Comparison of ENCODE assay signal across 28 cellular contexts in the genomic region with DNA sequence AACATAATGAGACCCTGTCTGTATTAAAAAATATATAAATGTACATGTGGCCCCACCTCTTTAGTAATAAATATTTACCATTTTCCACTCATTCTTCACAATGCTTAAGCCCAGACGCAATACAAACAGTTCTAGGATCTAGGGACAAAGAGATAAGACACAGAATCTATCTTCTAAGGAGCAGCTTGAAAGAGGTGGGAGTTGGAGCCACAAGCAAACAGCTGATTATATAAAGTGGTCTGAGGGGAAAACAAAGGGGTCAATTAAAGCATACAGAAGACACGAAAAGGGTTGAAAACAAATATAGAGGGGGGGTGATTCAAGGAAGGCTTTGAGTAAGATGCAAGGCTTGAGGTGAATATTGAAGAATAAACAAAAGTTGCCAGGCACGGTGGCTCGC. TPM values are rescaled to one million over a fixed set of nuclear protein-coding genes. Genes with fewer than 3 reads are reported as not detected.
DNase-seq lines count a peak whose midpoint lies in the region; ATAC-seq, FAIRE-seq and TF ChIP-seq lines count a peak whose summit lies in the region.
"Had no signal": no experiment of that assay in that cellular context is flagged by ENCODE, and none has a peak within 500 bp of the region (broad histone marks: within the 10 kb centered on the region; RNA-seq: fewer than 3 reads in every experiment).

No MANE protein-coding gene starts in this region.

- DNase-seq in CD4-positive, alpha-beta T cell, result no peak
- no peak for DNase-seq in H9
- DNase-seq in K562 (ENCODE audit: extremely low read depth in 1 of 4, low spot score in 3 of 4), result peak in 1 of 4 experiments; percentile 19
- no peak for DNase-seq in neural progenitor cell (ENCODE audit: low spot score)
- DNase-seq in uterus, result no peak
- DNase-seq in UCSD-AML1 (lab: John Stamatoyannopoulos, UW; ENCODE audit: unreplicated experiment), result no peak
- DNase-seq in aorta, result no peak
- DNase-seq: BE2C, COR-L47, DMS79 treated with DMSO at 0.1 percent for 48 hours, GF-D8, Kasumi-1, NCI-H1092 treated with DMSO at 0.1 percent for 48 hours, NCI-H1436, NCI-H187, NCI-H2081 treated with DMSO at 0.1 percent for 48 hours, NCI-H2171, NCI-H226, NCI-H510A, NCI-H69, SHP77 had no signal

- H4K8ac ChIP-seq in H9 (replicated peaks; ENCODE audit: insufficient read length, low read depth, low read length), result no peak overlapping the region

- H3K18ac ChIP-seq in H9 (ENCODE audit: insufficient read length, low read depth, low read length), result no peak overlapping the region

- H2BK5ac ChIP-seq in H9 (ENCODE audit: insufficient read length, low read length), result no peak overlapping the region

- no peak overlapping the region for H3K4me2 ChIP-seq in H9 (ENCODE audit: insufficient read depth, insufficient read length, low read length)
- H3K4me2 ChIP-seq in K562 (ENCODE audit: insufficient read depth, low read length), result no peak overlapping the region
- H3K4me2 ChIP-seq in neural progenitor cell, result no peak overlapping the region

- H3K36me3 ChIP-seq in K562 (ENCODE audit: control insufficient read depth, insufficient read depth, low read length), result no peaks in the 10 kb centered on the region
- no peaks in the 10 kb centered on the region for H3K36me3 ChIP-seq in neural progenitor cell
- H3K36me3 ChIP-seq in uterus, result no peaks in the 10 kb centered on the region
- no peaks in the 10 kb centered on the region for H3K36me3 ChIP-seq in aorta (ENCODE audit: control insufficient read depth in 1 of 2, insufficient read depth in 2 of 2, low read length in 1 of 2)
- H3K36me3 ChIP-seq: BE2C had no signal

- TF ChIP-seq CTCF in CD4-positive, alpha-beta T cell (IDR thresholded peaks at IDR 0.05), result no peak
- no peak for TF ChIP-seq CTCF in H9 (conservative IDR thresholded peaks at IDR 0.05)
- TF ChIP-seq CTCF in K562 (IDR thresholded peaks at IDR 0.05 in 2 of 3, conservative IDR thresholded peaks at IDR 0.05 in 1 of 3; ENCODE audit: insufficient read depth in 2 of 3, low read depth in 1 of 3, low read length in 3 of 3), result no peak
- no peak for TF ChIP-seq CTCF in neural progenitor cell (IDR thresholded peaks at IDR 0.05)
- no peak for TF ChIP-seq CTCF in uterus (IDR thresholded peaks at IDR 0.05)

- no peaks in the 10 kb centered on the region; the same call in 1 of the 2 replicates for H3K4me1 ChIP-seq in H9 (ENCODE audit: insufficient read depth, low read length)
- H3K4me1 ChIP-seq in K562 (replicated peaks in 1 of 2; ENCODE audit: control insufficient read depth in 2 of 2, insufficient read depth in 2 of 2, low read length in 2 of 2), result peaks cover 0 to 14% of the 10 kb centered on the region in 2 experiments; a peak in 2 of 5 replicates
- peaks cover 26% of the 10 kb centered on the region for H3K4me1 ChIP-seq in neural progenitor cell
- H3K4me1 ChIP-seq in uterus, result no peaks in the 10 kb centered on the region
- H3K4me1 ChIP-seq in aorta (ENCODE audit: control insufficient read depth in 1 of 2, insufficient read depth in 2 of 2, low read length in 2 of 2), result peaks cover 5 to 6% of the 10 kb centered on the region in 2 donors

- intact Hi-C loops in CD4-positive, alpha-beta T cell (cut with DNase I, micrococcal nuclease), result loop anchor here in 1 of 2 experiments (5.0 kb wide), 1 partner anchor 43 kb away; the partner anchor contains the start of gene UBE2H
- intact Hi-C loops in K562 (cut with micrococcal nuclease) (no loop called here), uterus (cut with DNase I; ENCODE audit: low total_unique reads) (no loop called here), aorta (cut with DNase I) (no loop called here)

- no peaks in the 10 kb centered on the region for H4K20me1 ChIP-seq in H9 (ENCODE audit: control insufficient read depth, insufficient read depth, insufficient read length)
- no peaks in the 10 kb centered on the region for H4K20me1 ChIP-seq in K562 (replicated peaks; ENCODE audit: control insufficient read depth, insufficient read depth, low read length)
- H4K20me1 ChIP-seq in neural progenitor cell (ENCODE audit: low read depth), result peaks cover 90% of the 10 kb centered on the region

- no peaks in the 10 kb centered on the region for H3K27me3 Mint-ChIP-seq in CD4-positive, alpha-beta T cell
- H3K27me3 Mint-ChIP-seq in H9 (ENCODE audit: low read depth) (no peaks in the 10 kb centered on the region), neural progenitor cell (ENCODE audit: insufficient read depth, low read depth) (peaks cover 6% of the 10 kb centered on the region)

- CTCF ChIA-PET in CD4-positive, alpha-beta T cell (lab: Charles Lee), result no interaction called here
- CTCF ChIA-PET in K562 (lab: Yijun Ruan, JAX; ENCODE audit: low intra/inter-chr PET ratio), result no interaction called here

- peaks cover 5% of the 10 kb centered on the region for H3K9me3 Mint-ChIP-seq in CD4-positive, alpha-beta T cell
- H3K9me3 Mint-ChIP-seq in H9 (no peaks in the 10 kb centered on the region), neural progenitor cell (peaks cover 2% of the 10 kb centered on the region)
- H3K9me3 Mint-ChIP-seq: CD14-positive monocyte had no signal

- H3K27ac ChIP-seq in CD4-positive, alpha-beta T cell (ENCODE audit: low read depth, low read length), result no peak overlapping the region
- H3K27ac ChIP-seq in H9 (ENCODE audit: insufficient read length, low read depth, low read length) (no peak overlapping the region), K562 (ENCODE audit: extremely low read depth, low read depth, low read length) (no peak overlapping the region), neural progenitor cell (peak overlapping the region; percentile 68), uterus (no peak overlapping the region), aorta (ENCODE audit: low read depth in 1 of 2, low read length in 2 of 2) (no peak overlapping the region)
- H3K27ac ChIP-seq: RWPE1 had no signal

- no CpG with 5 or more reads among the region's 4 CpGs for WGBS in H9 (ENCODE audit: extremely low coverage, insufficient read length, low lambda C conversion rate)
- 39% methylated on average over 4 of the region's 4 CpGs for WGBS in K562 (ENCODE audit: insufficient coverage, low coverage, missing lambda C conversion rate)
- 93 to 97% methylated on average over 4 of the region's 4 CpGs for WGBS in aorta, 2 donors

- no peak overlapping the region for H2BK20ac ChIP-seq in H9 (ENCODE audit: low read depth, low read length, poor library complexity, severe bottlenecking)

- H2AFZ ChIP-seq in H9 (ENCODE audit: low read length) (no peak overlapping the region), K562 (ENCODE audit: low read depth, low read length) (no peak overlapping the region), neural progenitor cell (replicated peaks) (no peak overlapping the region)

- H3K14ac ChIP-seq in H9 (ENCODE audit: insufficient read depth, low read length), result no peak overlapping the region

- no peak overlapping the region for H4K91ac ChIP-seq in H9 (ENCODE audit: insufficient read length, low read depth, low read length)

- no peak overlapping the region for H2BK15ac ChIP-seq in H9 (ENCODE audit: low read depth, low read length)

- H3K23me2 ChIP-seq in H9 (ENCODE audit: insufficient read length, low read depth, low read length, poor library complexity, severe bottlenecking), result no peaks in the 10 kb centered on the region

- ATAC-seq in CD4-positive, alpha-beta T cell (ENCODE audit: poor library complexity), result no peak
- no peak for ATAC-seq in K562
- no peak for ATAC-seq in HG02588 (IDR thresholded peaks at IDR 0.05; ENCODE audit: unreplicated experiment)
- ATAC-seq in aorta (ENCODE audit: low FRiP score), result no peak
- ATAC-seq: HepG2, Panc1 had no signal

- no peak for TF ChIP-seq RAD21 in K562 (CRISPR knock-in tag; conservative IDR thresholded peaks at IDR 0.05 in 1 of 2, IDR thresholded peaks at IDR 0.05 in 1 of 2)

- no peak for FAIRE-seq in K562 (lab: Jason Lieb, UNC)
- FAIRE-seq: GM12892, H1, HepG2 had no signal

- no peak overlapping the region for H2BK120ac ChIP-seq in H9 (ENCODE audit: low read depth, low read length, poor library complexity, severe bottlenecking)

- peaks cover 5% of the 10 kb centered on the region; the same call in 1 of the 2 replicates for H3K79me2 ChIP-seq in H9 (ENCODE audit: insufficient read depth, low read length)
- no peaks in the 10 kb centered on the region for H3K79me2 ChIP-seq in K562 (ENCODE audit: control insufficient read depth, insufficient read depth, low read length)
- peaks cover 100% of the 10 kb centered on the region for H3K79me2 ChIP-seq in neural progenitor cell (ENCODE audit: low read depth)

- H3K36me3 Mint-ChIP-seq in CD4-positive, alpha-beta T cell (ENCODE audit: low read depth), result peaks cover 84% of the 10 kb centered on the region
- H3K36me3 Mint-ChIP-seq in H9 (ENCODE audit: insufficient read depth in 1 of 3, low read depth in 3 of 3) (peaks cover 13 to 28% (median 27%) of the 10 kb centered on the region in 3 experiments; a peak in 6 of 7 replicates), neural progenitor cell (peaks cover 36% of the 10 kb centered on the region)

- no peaks in the 10 kb centered on the region for H3K27me3 ChIP-seq in CD4-positive, alpha-beta T cell (ENCODE audit: control insufficient read depth, insufficient read depth, low read length)
- H3K27me3 ChIP-seq in H9 (ENCODE audit: insufficient read depth, low read length) (no peaks in the 10 kb centered on the region), K562 (ENCODE audit: control insufficient read depth in 2 of 2, insufficient read depth in 2 of 2, low read length in 2 of 2) (no peaks in the 10 kb centered on the region), neural progenitor cell (no peaks in the 10 kb centered on the region), uterus (no peaks in the 10 kb centered on the region), aorta (ENCODE audit: control insufficient read depth in 1 of 2, insufficient read depth in 2 of 2, low read length in 1 of 2) (no peaks in the 10 kb centered on the region)
- H3K27me3 ChIP-seq: BE2C had no signal

- H3K4me3 ChIP-seq in K562 (no peak overlapping the region), neural progenitor cell (no peak overlapping the region), uterus (no peak overlapping the region), aorta (ENCODE audit: low read length in 2 of 2) (no peak overlapping the region)

- H4K5ac ChIP-seq in H9 (ENCODE audit: insufficient read length, low read depth, low read length), result no peak overlapping the region

- H3K4me3 Mint-ChIP-seq in CD4-positive, alpha-beta T cell, result no peak overlapping the region
- H3K4me3 Mint-ChIP-seq in H9, result no peak overlapping the region
- no peak overlapping the region for H3K4me3 Mint-ChIP-seq in neural progenitor cell
- H3K4me3 Mint-ChIP-seq: CD14-positive monocyte had no signal

- no peaks in the 10 kb centered on the region for H3K9me1 ChIP-seq in K562 (ENCODE audit: control insufficient read depth, insufficient read depth, low read length)

- no peak overlapping the region for H3K23ac ChIP-seq in H9 (ENCODE audit: insufficient read length, low read depth, low read length)

- POLR2A ChIA-PET in CD4-positive, alpha-beta T cell (lab: Charles Lee), result no interaction called here
- POLR2A ChIA-PET in K562 (lab: Yijun Ruan, JAX), result interaction anchor here (1.0 to 1.4 kb wide), 2 partner anchors 10 to 22 kb away, joined by 4 to 10 read pairs; no protein-coding TSS in a partner anchor

- no peak overlapping the region for H3T11ph ChIP-seq in H9 (ENCODE audit: low read length)

- in situ Hi-C loops in K562 (cut with MboI), result no loop called here

- H3K4ac ChIP-seq in H9 (ENCODE audit: low read depth, low read length), result no peak overlapping the region

- peaks cover 91% of the 10 kb centered on the region for H3K4me1 Mint-ChIP-seq in CD4-positive, alpha-beta T cell (ENCODE audit: low read depth)
- H3K4me1 Mint-ChIP-seq in H9, result peaks cover 27 to 35% of the 10 kb centered on the region in 2 experiments
- peaks cover 17% of the 10 kb centered on the region for H3K4me1 Mint-ChIP-seq in neural progenitor cell

- H3K27ac Mint-ChIP-seq in CD4-positive, alpha-beta T cell, result peak overlapping the region; percentile 81
- H3K27ac Mint-ChIP-seq in H9 (peak overlapping the region; percentile 11 to 45 (median 29); a peak in 4 of 7 replicates), neural progenitor cell (no peak overlapping the region)
- H3K27ac Mint-ChIP-seq: CD14-positive monocyte had no signal

- BruUV-seq in K562 (replicated peaks; lab: Mats Ljungman, UMichigan), result no TSS peak

- peaks cover 17% of the 10 kb centered on the region for H3F3A ChIP-seq in neural progenitor cell (ENCODE audit: low read depth)

- no peak for TF ChIP-seq POLR2A in K562 (conservative IDR thresholded peaks at IDR 0.05)
- TF ChIP-seq POLR2A in uterus (IDR thresholded peaks at IDR 0.05), result no peak

- no peak overlapping the region for H2BK12ac ChIP-seq in H9 (ENCODE audit: insufficient read length, low read depth, low read length)

- H3K9me3 ChIP-seq in CD4-positive, alpha-beta T cell (ENCODE audit: control insufficient read depth, low read length), result no peaks in the 10 kb centered on the region
- H3K9me3 ChIP-seq in H9 (ENCODE audit: control insufficient read depth, low read depth, low read length) (no peaks in the 10 kb centered on the region), K562 (replicated peaks; ENCODE audit: control insufficient read depth, insufficient read depth, low read depth, low read length) (no peaks in the 10 kb centered on the region), neural progenitor cell (ENCODE audit: low read depth) (no peaks in the 10 kb centered on the region), uterus (no peaks in the 10 kb centered on the region), aorta (ENCODE audit: control insufficient read depth, low read length) (no peaks in the 10 kb centered on the region)
- H3K9me3 ChIP-seq: BE2C had no signal

- H3K79me1 ChIP-seq in H9 (ENCODE audit: insufficient read depth, low read depth, low read length, poor library complexity, severe bottlenecking), result peaks cover 7% of the 10 kb centered on the region

- no peak overlapping the region for H3K9ac ChIP-seq in H9 (ENCODE audit: extremely low read depth, insufficient read length, low read length)
- no peak overlapping the region for H3K9ac ChIP-seq in K562 (ENCODE audit: insufficient read depth in 1 of 2, low read depth in 2 of 2, low read length in 2 of 2)
- H3K9ac ChIP-seq in neural progenitor cell, result no peak overlapping the region

- no peak for TF ChIP-seq EP300 in K562 (IDR thresholded peaks at IDR 0.05; ENCODE audit: low read length)

- H2AK5ac ChIP-seq in H9 (ENCODE audit: insufficient read length, low read length), result no peak overlapping the region

- H3K56ac ChIP-seq in H9 (ENCODE audit: insufficient read length, low read depth, low read length), result no peak overlapping the region

RNA-seq across cellular contexts. Expression of gene UBE2H, which starts 43.1 kb away (rescaled TPM):
- total RNA-seq in CD4-positive, alpha-beta T cell, result 10 to 100 TPM; 52.1 to 52.5 TPM
- 67.5 and 75.1 TPM in 2 replicates for total RNA-seq in H9 (2021)
- total RNA-seq in K562 (2011; cell fraction: chromatin; rRNA removed; ENCODE audit: low replicate concordance), result 23.3 and 70.3 TPM in 2 replicates
- total RNA-seq in K562 (2011; cell fraction: nucleolus; rRNA removed), result 13.7 and 16.4 TPM in 2 replicates
- 40.1 and 56.7 TPM in 2 replicates for total RNA-seq in K562 (2011; cell fraction: nucleoplasm; rRNA removed)
- 11.2 and 13.1 TPM in 2 replicates for total RNA-seq in K562 (2014; rRNA removed)
- total RNA-seq in K562 (2014; rRNA removed; fragmentation: Illumina TruSeq; extraction: Trizol), result 15.6 and 16.5 TPM in 2 replicates
- total RNA-seq in K562 (2015; rRNA removed; fragmentation: Illumina TruSeq; extraction: Trizol), result 10.3 and 13.3 TPM in 2 replicates
- total RNA-seq in K562 (2021), result 16.0 and 17.4 TPM in 2 replicates
- 29.9 and 33.0 TPM in 2 replicates for polyA plus RNA-seq in K562 (2011; rRNA removed)
- 6.9 and 18.2 TPM in 2 replicates for polyA plus RNA-seq in K562 (2011; cell fraction: cytosol; rRNA removed)
- 16.9 and 27.8 TPM in 2 replicates for polyA plus RNA-seq in K562 (2011; cell fraction: nucleus; rRNA removed)
- polyA plus RNA-seq in K562 (2012), result 17.7 and 29.7 TPM in 2 replicates
- 16.1 and 28.2 TPM in 2 replicates for polyA plus RNA-seq in K562 (2014; fragmentation: Illumina TruSeq; extraction: Trizol)
- polyA plus RNA-seq in K562 (2014; fragmentation: Nextera tagmentation; extraction: Ambion mirVana), result 1 to 10 TPM; 6.3 to 6.9 TPM
- 12.3 and 13.3 TPM in 2 replicates for polyA plus RNA-seq in K562 (2014; rRNA removed)
- 20.2 and 30.7 TPM in 2 replicates for polyA minus RNA-seq in K562 (2011; rRNA and poly(A)+ RNA removed)
- 13.4 and 13.8 TPM in 2 replicates for polyA minus RNA-seq in K562 (2011; cell fraction: cytosol; rRNA and poly(A)+ RNA removed)
- polyA minus RNA-seq in K562 (2011; cell fraction: nucleus; rRNA and poly(A)+ RNA removed), result 7.0 and 16.1 TPM in 2 replicates
- total RNA-seq in neural progenitor cell (ENCODE audit: low replicate concordance), result 84.1 and 114 TPM in 2 replicates
- total RNA-seq in uterus, result 10 to 100 TPM; 35.4 to 99.8 (median 53.1) TPM
- total RNA-seq in aorta, result 100 to 1,000 TPM; 141 to 173 TPM
- 10 to 100 TPM; 52.3 to 57.9 TPM for polyA plus RNA-seq in aorta
